ENCODE assay signal across 15 cellular contexts in genomic region chr7:23969443-23969842, GRCh38.
DNase-seq lines count a peak whose midpoint lies in the region; ATAC-seq and TF ChIP-seq lines count a peak whose summit lies in the region.
"Had no signal": no experiment of that assay in that cellular context is flagged by ENCODE, and none has a peak within 500 bp of the region (broad histone marks: within the 10 kb centered on the region; RNA-seq: fewer than 3 reads in every experiment).

No MANE protein-coding gene starts in this region.

- H3K27ac Mint-ChIP-seq in GM23338: 0 out of 2 replicates have a peak overlapping the region, but pooled peaks have one; percentile 53
- no peak overlapping the region for H3K27ac Mint-ChIP-seq in neural progenitor cell
- H3K27ac Mint-ChIP-seq: CD8-positive, alpha-beta memory T cell had no signal

- H3K36me3 Mint-ChIP-seq in GM23338 (ENCODE audit: low read depth) (no peaks in the 10 kb centered on the region), neural progenitor cell (no peaks in the 10 kb centered on the region)
- H3K36me3 Mint-ChIP-seq: CD8-positive, alpha-beta memory T cell had no signal

- WGBS in psoas muscle, 3 donors: 78 to 82% (median 81%) methylated on average over 3 of the region's 3 CpGs

- H3K9me3 ChIP-seq in colonic mucosa (no peaks in the 10 kb centered on the region), neural progenitor cell (ENCODE audit: low read depth) (no peaks in the 10 kb centered on the region), psoas muscle (peaks cover 2% of the 10 kb centered on the region)

- no peak overlapping the region for H3K4me3 Mint-ChIP-seq in GM23338
- H3K4me3 Mint-ChIP-seq in neural progenitor cell: no peak overlapping the region
- H3K4me3 Mint-ChIP-seq: CD8-positive, alpha-beta memory T cell had no signal

- no peaks in the 10 kb centered on the region for H3K36me3 ChIP-seq in GM23338 (ENCODE audit: insufficient read depth)
- H3K36me3 ChIP-seq in colonic mucosa: no peaks in the 10 kb centered on the region
- H3K36me3 ChIP-seq in neural progenitor cell: no peaks in the 10 kb centered on the region
- H3K36me3 ChIP-seq in psoas muscle (ENCODE audit: insufficient read depth in 1 of 2, low read depth in 1 of 2): no peaks in the 10 kb centered on the region
- H3K36me3 ChIP-seq: BLaER1 had no signal

- H3K4me3 ChIP-seq in GM23338: no peak overlapping the region
- no peak overlapping the region for H3K4me3 ChIP-seq in colonic mucosa
- H3K4me3 ChIP-seq in neural progenitor cell: no peak overlapping the region
- H3K4me3 ChIP-seq in psoas muscle: no peak overlapping the region
- H3K4me3 ChIP-seq: BLaER1 had no signal

- peaks cover 27% of the 10 kb centered on the region for H3K4me1 Mint-ChIP-seq in GM23338
- peaks cover 21% of the 10 kb centered on the region for H3K4me1 Mint-ChIP-seq in neural progenitor cell
- H3K4me1 Mint-ChIP-seq: CD8-positive, alpha-beta memory T cell had no signal

- intact Hi-C loops in colonic mucosa (cut with DNase I) (no loop called here), left colon (cut with DNase I, micrococcal nuclease) (no loop called here), psoas muscle (cut with DNase I) (no loop called here)

- H3K4me1 ChIP-seq in GM23338 (ENCODE audit: insufficient read depth): peaks cover 15% of the 10 kb centered on the region
- H3K4me1 ChIP-seq in colonic mucosa: no peaks in the 10 kb centered on the region
- H3K4me1 ChIP-seq in neural progenitor cell: peaks cover 20% of the 10 kb centered on the region
- H3K4me1 ChIP-seq in psoas muscle: no peaks in the 10 kb centered on the region
- H3K4me1 ChIP-seq: BLaER1 had no signal

- H3K4me2 ChIP-seq in GM23338 (no peak overlapping the region), neural progenitor cell (no peak overlapping the region)
- H3K4me2 ChIP-seq: BLaER1 had no signal

- no peaks in the 10 kb centered on the region for H3K79me2 ChIP-seq in GM23338 (replicated peaks; ENCODE audit: insufficient read depth)
- H3K79me2 ChIP-seq in neural progenitor cell (ENCODE audit: low read depth): no peaks in the 10 kb centered on the region

- no peaks in the 10 kb centered on the region for H3F3A ChIP-seq in GM23338 (replicated peaks; ENCODE audit: low read depth)
- H3F3A ChIP-seq in neural progenitor cell (ENCODE audit: low read depth): peaks cover 9% of the 10 kb centered on the region

- H2AFZ ChIP-seq in GM23338: peak overlapping the region; percentile 95
- H2AFZ ChIP-seq in neural progenitor cell (replicated peaks): peak overlapping the region; percentile 14

- H3K27ac ChIP-seq in GM23338 (ENCODE audit: low read depth) (no peak overlapping the region), colonic mucosa (no peak overlapping the region), neural progenitor cell (no peak overlapping the region), caudate nucleus (ENCODE audit: low read depth, low read length) (no peak overlapping the region), psoas muscle (no peak overlapping the region)
- H3K27ac ChIP-seq: BLaER1 had no signal

- H3K9me3 Mint-ChIP-seq in GM23338 (0 out of 3 replicates have a peak, but pooled peaks cover 4% of the 10 kb centered on the region), neural progenitor cell (peaks cover 14% of the 10 kb centered on the region)

- H3K9ac ChIP-seq in colonic mucosa (ENCODE audit: low read depth in 2 of 2, low read length in 2 of 2): no peak overlapping the region
- H3K9ac ChIP-seq in neural progenitor cell: no peak overlapping the region
- H3K9ac ChIP-seq: BLaER1 had no signal

- no peaks in the 10 kb centered on the region for H3K27me3 ChIP-seq in GM23338 (ENCODE audit: insufficient read depth)
- H3K27me3 ChIP-seq in colonic mucosa: no peaks in the 10 kb centered on the region
- no peaks in the 10 kb centered on the region for H3K27me3 ChIP-seq in neural progenitor cell
- no peaks in the 10 kb centered on the region for H3K27me3 ChIP-seq in psoas muscle (ENCODE audit: insufficient read depth in 3 of 3, low read length in 2 of 3)
- H3K27me3 ChIP-seq: BLaER1 had no signal

- no peak for ATAC-seq in GM23338
- peak; percentile 53 for ATAC-seq in left colon
- ATAC-seq in psoas muscle: no peak

- DNase-seq in GM23338 (ENCODE audit: low spot score) (no peak), colonic mucosa (peak; percentile 40), left colon (peak in 1 of 2 donors; percentile 6), neural progenitor cell (ENCODE audit: low spot score) (no peak), caudate nucleus (lab: John Stamatoyannopoulos, UW) (no peak), iPS-NIHi11 (ENCODE audit: low spot score) (no peak), psoas muscle (no peak), NCI-H1048 (lab: John Stamatoyannopoulos, UW) (no peak)
- DNase-seq: 8988T; AML-193; Calu3; CD8-positive, alpha-beta memory T cell; DMS 273 treated with DMSO at 0.1 percent for 48 hours; H7 had no signal

- H3K9me2 ChIP-seq in GM23338 (ENCODE audit: insufficient read depth): peaks cover 4% of the 10 kb centered on the region; the same call in 1 of the 2 replicates

- H3K27me3 Mint-ChIP-seq in GM23338 (ENCODE audit: insufficient read depth, low read depth, poor library complexity): no peaks in the 10 kb centered on the region
- peaks cover 6% of the 10 kb centered on the region for H3K27me3 Mint-ChIP-seq in neural progenitor cell (ENCODE audit: insufficient read depth, low read depth)

- H4K20me1 ChIP-seq in GM23338 (replicated peaks; ENCODE audit: insufficient read depth) (no peaks in the 10 kb centered on the region), neural progenitor cell (ENCODE audit: low read depth) (no peaks in the 10 kb centered on the region)
- H4K20me1 ChIP-seq: BLaER1 had no signal

- TF ChIP-seq CTCF in GM23338 (conservative IDR thresholded peaks at IDR 0.05; ENCODE audit: low read depth in 2 of 2): no peak
- no peak for TF ChIP-seq CTCF in colonic mucosa (IDR thresholded peaks at IDR 0.05)
- TF ChIP-seq CTCF in neural progenitor cell (IDR thresholded peaks at IDR 0.05): no peak
- TF ChIP-seq CTCF in psoas muscle (IDR thresholded peaks at IDR 0.05): no peak

TF ChIP-seq in GM23338, 12 proteins besides CTCF, POLR2A, EP300 and RAD21 (continues in another document):
- no peak for TF ChIP-seq NANOG (IDR thresholded peaks at IDR 0.05; ENCODE audit: borderline replicate concordance)
- no peak for TF ChIP-seq EZH2phosphoT487 (IDR thresholded peaks at IDR 0.05; ENCODE audit: unreplicated experiment)
- TF ChIP-seq ZNF462 (CRISPR knock-in tag; IDR thresholded peaks at IDR 0.05): no peak
- no peak for TF ChIP-seq EZH2 (IDR thresholded peaks at IDR 0.05; ENCODE audit: low read depth, unreplicated experiment)
- TF ChIP-seq CREB1 (CRISPR knock-in tag; IDR thresholded peaks at IDR 0.05; ENCODE audit: low read depth): no peak
